Comparison of ENCODE assay signal across 19 cellular contexts in genomic region chr20:21501184-21501583, GRCh38. TPM values are rescaled to one million over a fixed set of nuclear protein-coding genes. Genes with fewer than 3 reads are reported as not detected.
A peak's percentile ranks its signal among the peaks of the same experiment; 100 is the strongest.
DNase-seq lines count a peak whose midpoint lies in the region; ATAC-seq, FAIRE-seq and TF ChIP-seq lines count a peak whose summit lies in the region.
"Had no signal": no experiment of that assay in that cellular context is flagged by ENCODE, and none has a peak within 500 bp of the region (broad histone marks: within the 10 kb centered on the region; RNA-seq: fewer than 3 reads in every experiment).

No MANE protein-coding gene starts in this region.

- no peaks in the 10 kb centered on the region for H3K9me3 Mint-ChIP-seq in activated CD8-positive, alpha-beta memory T cell treated with anti-CD3 and anti-CD28 coated beads, Interleukin-2, amount 10 ng/mL, durations not matched to agents 7 days and 5 days (ENCODE audit: low read depth)
- no peaks in the 10 kb centered on the region for H3K9me3 Mint-ChIP-seq in neural crest cell
- H3K9me3 Mint-ChIP-seq: CD4-positive, alpha-beta T cell; CD8-positive, alpha-beta T cell had no signal

- CTCF ChIA-PET in activated CD8-positive, alpha-beta memory T cell treated with anti-CD3 and anti-CD28 coated beads, Interleukin-2, amount 10 ng/mL, durations not matched to agents 7 days and 5 days (lab: Charles Lee), result interaction anchor here (1.0 to 8.7 kb wide), 3 partner anchors 264 to 641 kb away, joined by 3 to 195 read pairs (median 4); no protein-coding TSS in a partner anchor

- no peak overlapping the region for H3K4me3 Mint-ChIP-seq in activated CD8-positive, alpha-beta memory T cell treated with anti-CD3 and anti-CD28 coated beads, Interleukin-2, amount 10 ng/mL, durations not matched to agents 7 days and 5 days
- no peak overlapping the region for H3K4me3 Mint-ChIP-seq in neural crest cell
- H3K4me3 Mint-ChIP-seq: B cell; CD4-positive, alpha-beta T cell; CD8-positive, alpha-beta T cell had no signal

- H3K27me3 ChIP-seq in bronchial epithelial cell (ENCODE audit: control insufficient read depth, insufficient read depth, low read length), result peaks cover 9% of the 10 kb centered on the region

- H3K36me3 Mint-ChIP-seq in activated CD8-positive, alpha-beta memory T cell treated with anti-CD3 and anti-CD28 coated beads, Interleukin-2, amount 10 ng/mL, durations not matched to agents 7 days and 5 days, result no peaks in the 10 kb centered on the region
- no peaks in the 10 kb centered on the region for H3K36me3 Mint-ChIP-seq in neural crest cell (ENCODE audit: low read depth)
- H3K36me3 Mint-ChIP-seq: CD8-positive, alpha-beta T cell had no signal

- no peaks in the 10 kb centered on the region for H3K36me3 ChIP-seq in bronchial epithelial cell (ENCODE audit: control insufficient read depth, insufficient read depth, low read length)
- H3K36me3 ChIP-seq: BLaER1 treated with 17β-estradiol and CSF1 and Interleukin-3, amounts not matched to agents 10 nM and 100 nM had no signal

- no peak overlapping the region for H3K27ac Mint-ChIP-seq in activated CD8-positive, alpha-beta memory T cell treated with anti-CD3 and anti-CD28 coated beads, Interleukin-2, amount 10 ng/mL, durations not matched to agents 7 days and 5 days
- H3K27ac Mint-ChIP-seq in neural crest cell (ENCODE audit: unreplicated experiment), result peak overlapping the region; percentile 87
- H3K27ac Mint-ChIP-seq: B cell; CD4-positive, alpha-beta T cell; CD8-positive, alpha-beta T cell had no signal

- TF ChIP-seq CTCF in bronchial epithelial cell (IDR thresholded peaks at IDR 0.05; ENCODE audit: insufficient read depth, low read length, severe bottlenecking) (no peak), neural crest cell (conservative IDR thresholded peaks at IDR 0.05) (no peak)

- H3K4me1 Mint-ChIP-seq in activated CD8-positive, alpha-beta memory T cell treated with anti-CD3 and anti-CD28 coated beads, Interleukin-2, amount 10 ng/mL, durations not matched to agents 7 days and 5 days, result peaks cover 18% of the 10 kb centered on the region
- H3K4me1 Mint-ChIP-seq in neural crest cell, result no peaks in the 10 kb centered on the region

- no peak for ATAC-seq in activated CD8-positive, alpha-beta memory T cell treated with anti-CD3 and anti-CD28 coated beads, Interleukin-2, amount 10 ng/mL, durations not matched to agents 7 days and 5 days
- ATAC-seq: A549; CD8-positive, alpha-beta T cell had no signal

- DNase-seq in activated CD8-positive, alpha-beta memory T cell treated with anti-CD3 and anti-CD28 coated beads, Interleukin-2, amount 10 ng/mL, durations not matched to agents 7 days and 5 days, result peak; percentile 27
- DNase-seq in activated CD8-positive, alpha-beta memory T cell treated with anti-CD3 and anti-CD28 coated beads, Interleukin-2, amount 50 U/mL, for 4 hours, result no peak
- no peak for DNase-seq in bronchial epithelial cell (ENCODE audit: low read depth)
- no peak for DNase-seq in neural crest cell (ENCODE audit: low read depth, low spot score)
- DNase-seq in NCI-H2081 (lab: John Stamatoyannopoulos, UW), result no peak
- DNase-seq: AML-193; Caco-2; Calu3; CD4-positive, alpha-beta T cell; DMS79 treated with DMSO at 0.1 percent for 48 hours; GF-D8 had no signal

- peak; percentile 36 for FAIRE-seq in bronchial epithelial cell (lab: Jason Lieb, UNC)
- FAIRE-seq: A549, D721Med, G401.6, GM12891, GM19239 had no signal

- H3K4me3 ChIP-seq in bronchial epithelial cell (ENCODE audit: low read depth, low read length), result no peak overlapping the region
- H3K4me3 ChIP-seq: A549; BLaER1 treated with 17β-estradiol and CSF1 and Interleukin-3, amounts not matched to agents 10 nM and 100 nM had no signal

- peaks cover 45% of the 10 kb centered on the region for H3K27me3 Mint-ChIP-seq in activated CD8-positive, alpha-beta memory T cell treated with anti-CD3 and anti-CD28 coated beads, Interleukin-2, amount 10 ng/mL, durations not matched to agents 7 days and 5 days
- peaks cover 79% of the 10 kb centered on the region for H3K27me3 Mint-ChIP-seq in neural crest cell (ENCODE audit: low read depth)

RNA-seq across cellular contexts. Expression of gene NKX2-2, which starts 12.7 kb away (rescaled TPM):
- not detected for total RNA-seq in activated CD8-positive, alpha-beta memory T cell treated with anti-CD3 and anti-CD28 coated beads, Interleukin-2, amount 10 ng/mL, durations not matched to agents 7 days and 5 days
- not detected in 2 replicates for total RNA-seq in bronchial epithelial cell
- total RNA-seq in neural crest cell, result not detected in 2 replicates
- total RNA-seq: B cell; Caco-2; Calu3; CD4-positive, alpha-beta T cell; CD8-positive, alpha-beta T cell had no signal
